In genomic region chr1:223133824-223134435, GRCh38 we compare ENCODE assay signal across 8 cellular contexts. TPM values are rescaled to one million over a fixed set of nuclear protein-coding genes. Genes with fewer than 3 reads are reported as not detected.
DNase-seq lines count a peak whose midpoint lies in the region; ATAC-seq and TF ChIP-seq lines count a peak whose summit lies in the region.

No MANE protein-coding gene starts in this region.

- intact Hi-C loops in IMR-90 (cut with micrococcal nuclease), result loop anchor here (1.0 to 2.0 kb wide), 2 partner anchors 111 to 550 kb away; no protein-coding TSS in a partner anchor
- intact Hi-C loops in PC-3 (cut with micrococcal nuclease), result loop anchor here (1.0 to 2.0 kb wide), 4 partner anchors 57 to 550 kb away; no protein-coding TSS in a partner anchor

- H3K9me3 ChIP-seq in IMR-90 (ENCODE audit: control insufficient read depth, insufficient read depth, low read length) (no peaks in the 10 kb centered on the region), PC-3 (ENCODE audit: low read length) (no peaks in the 10 kb centered on the region), esophagus (ENCODE audit: control insufficient read depth in 2 of 2, insufficient read depth in 1 of 2, low read depth in 1 of 2, low read length in 1 of 2) (no peaks in the 10 kb centered on the region), muscle layer of duodenum (ENCODE audit: control insufficient read depth in 1 of 2, low read length in 2 of 2) (no peaks in the 10 kb centered on the region)

- no peak overlapping the region for H2BK15ac ChIP-seq in IMR-90 (ENCODE audit: low read depth, low read length)

- H4K20me1 ChIP-seq in IMR-90 (ENCODE audit: insufficient read depth, low read length) (no peaks in the 10 kb centered on the region), PC-3 (ENCODE audit: low read length) (no peaks in the 10 kb centered on the region)

- H3K79me1 ChIP-seq in IMR-90 (ENCODE audit: low read depth in 1 of 2, low read length in 2 of 2), result no peaks in the 10 kb centered on the region

- no peak overlapping the region for H2AK5ac ChIP-seq in IMR-90 (ENCODE audit: low read depth, low read length)

- H3K9me2 ChIP-seq in PC-3 (replicated peaks; ENCODE audit: low read length), result no peaks in the 10 kb centered on the region

- H3K56ac ChIP-seq in IMR-90 (ENCODE audit: extremely low read depth, insufficient read depth, low read length), result no peak overlapping the region

- CTCF ChIA-PET in IMR-90 (lab: Yijun Ruan, JAX), result interaction anchor here (0.5 to 2.4 kb wide), 27 partner anchors 10 to 1058 kb away, joined by 3 to 35 read pairs (median 3); partner anchors contain the start of genes SUSD4 and TLR5
- CTCF ChIA-PET in PC-3 (lab: Charles Lee), result interaction anchor here (0.5 to 1.6 kb wide), 25 partner anchors 9 to 550 kb away, joined by 3 to 38 read pairs (median 4); partner anchors contain the start of genes CAPN8, FAM177B, SUSD4 and TLR5

- H4K8ac ChIP-seq in IMR-90 (ENCODE audit: low read depth in 2 of 2, low read length in 2 of 2), result no peak overlapping the region

- H3K4me3 ChIP-seq in IMR-90 (ENCODE audit: insufficient read depth, low read depth, low read length) (peak overlapping the region; percentile 17; the same call in 1 of the 2 replicates), PC-3 (ENCODE audit: low read length) (peak overlapping the region; percentile 62), esophagus (ENCODE audit: low read depth in 1 of 2, low read length in 2 of 2) (peak overlapping the region in 1 of 2 donors; percentile 53), muscle layer of duodenum (ENCODE audit: low read depth in 1 of 2, low read length in 2 of 2) (peak overlapping the region; percentile 54 to 59)

- H2BK20ac ChIP-seq in IMR-90 (ENCODE audit: low read depth, low read length), result no peak overlapping the region

- no peak overlapping the region for H3K18ac ChIP-seq in IMR-90 (ENCODE audit: low read depth, low read length)

- peak; percentile 82 for TF ChIP-seq RAD21 in IMR-90 (IDR thresholded peaks at IDR 0.05; ENCODE audit: low read length)

- H4K91ac ChIP-seq in IMR-90 (ENCODE audit: insufficient read depth, low read depth, low read length), result no peak overlapping the region

- no peak overlapping the region for H3K23ac ChIP-seq in IMR-90 (ENCODE audit: low read depth, low read length)

- ATAC-seq in GM21528 (IDR thresholded peaks at IDR 0.05; ENCODE audit: low FRiP score, unreplicated experiment) (peak; percentile 86), IMR-90 (ENCODE audit: low read depth) (peak; percentile 97), PC-3 (peak; percentile 92)

- no peak for TF ChIP-seq POLR2A in IMR-90 (IDR thresholded peaks at IDR 0.05; ENCODE audit: low read depth, low read length)

- H3K36me3 ChIP-seq in IMR-90 (ENCODE audit: control insufficient read depth, insufficient read depth, low read length) (no peaks in the 10 kb centered on the region), PC-3 (ENCODE audit: low read depth, low read length) (no peaks in the 10 kb centered on the region), esophagus (ENCODE audit: control insufficient read depth in 2 of 2, insufficient read depth in 2 of 2, low read length in 1 of 2) (no peaks in the 10 kb centered on the region), muscle layer of duodenum (ENCODE audit: control insufficient read depth in 1 of 2, insufficient read depth in 2 of 2, low read length in 2 of 2) (no peaks in the 10 kb centered on the region)

- no peak overlapping the region for H4K5ac ChIP-seq in IMR-90 (ENCODE audit: low read depth, low read length)

- H3K27ac ChIP-seq in IMR-90 (ENCODE audit: insufficient read depth, low read length) (no peak overlapping the region), PC-3 (ENCODE audit: low read length) (peak overlapping the region; percentile 84), esophagus (ENCODE audit: low read depth in 2 of 2, low read length in 1 of 2) (peak overlapping the region; percentile 79 to 84), muscle layer of duodenum (ENCODE audit: low read length) (no peak overlapping the region)

- in situ Hi-C loops in IMR-90 (cut with MboI; ENCODE audit: low sequenced_read_pairs), result no loop called here

- no TSS peak for BruUV-seq in IMR-90 (replicated peaks; lab: Mats Ljungman, UMichigan)
- BruUV-seq in PC-3 (replicated peaks; lab: Mats Ljungman, UMichigan), result no TSS peak

- no peaks in the 10 kb centered on the region for H3K9me1 ChIP-seq in IMR-90 (ENCODE audit: insufficient read depth, low read length)

- no peak overlapping the region for H2BK5ac ChIP-seq in IMR-90 (ENCODE audit: low read depth, low read length, poor library complexity, severe bottlenecking)

- POLR2A ChIA-PET in IMR-90 (lab: Charles Lee; ENCODE audit: unreplicated experiment), result no interaction called here
- POLR2A ChIA-PET in PC-3 (lab: Charles Lee; ENCODE audit: unreplicated experiment), result interaction anchor here (0.6 to 0.7 kb wide), 2 partner anchors 111 to 1147 kb away, joined by 3 to 4 read pairs; no protein-coding TSS in a partner anchor

- dilution Hi-C loops in IMR-90 (cut with HindIII; ENCODE audit: low sequenced_read_pairs, unreplicated experiment), result no loop called here

- H3K4me2 ChIP-seq in IMR-90 (ENCODE audit: low read depth, low read length) (peak overlapping the region; percentile 70), PC-3 (ENCODE audit: low read length) (peak overlapping the region; percentile 90)

- no peaks in the 10 kb centered on the region for H3K79me2 ChIP-seq in PC-3 (ENCODE audit: low read length)

- H3K9ac ChIP-seq in IMR-90 (ENCODE audit: low read depth, low read length), result no peak overlapping the region
- peak overlapping the region; percentile 64 for H3K9ac ChIP-seq in PC-3 (ENCODE audit: low read length)

- H3F3A ChIP-seq in PC-3 (ENCODE audit: low read length, unreplicated experiment), result no peaks in the 10 kb centered on the region

- TF ChIP-seq CTCF in IMR-90 (conservative IDR thresholded peaks at IDR 0.05; ENCODE audit: low read depth, low read length), result peak; percentile 93
- TF ChIP-seq CTCF in PC-3 (conservative IDR thresholded peaks at IDR 0.05; ENCODE audit: low read depth, low read length), result peak; percentile 96

- peak; percentile 88 for DNase-seq in COLO829 (ENCODE audit: low spot score)
- peak; percentile 78 for DNase-seq in IMR-90
- peak; percentile 94 for DNase-seq in PC-3
- peak; percentile 79 for DNase-seq in activated T-cell treated with anti-CD3 and anti-CD28 coated beads, Interleukin-2, amount 50 U/mL, for 1 hour
- peak; percentile 86 for DNase-seq in stimulated activated CD8-positive, alpha-beta memory T cell treated with anti-CD3 and anti-CD28 coated beads, Interleukin-4, amount 100 ng/mL, for 48 hours

- H3K27me3 ChIP-seq in IMR-90 (ENCODE audit: control insufficient read depth, insufficient read depth, low read length) (peaks cover 36% of the 10 kb centered on the region), PC-3 (ENCODE audit: low read length) (no peaks in the 10 kb centered on the region), esophagus (ENCODE audit: control insufficient read depth in 1 of 2, insufficient read depth in 2 of 2, low read length in 2 of 2) (no peaks in the 10 kb centered on the region), muscle layer of duodenum (ENCODE audit: low read depth, low read length) (no peaks in the 10 kb centered on the region)

- WGBS in IMR-90 (ENCODE audit: extremely low coverage in 2 of 2, insufficient read length in 1 of 2), 2 experiments, result 2% methylated on average over 9 of the region's 23 CpGs; no CpG with 5 or more reads in 1 of the 2 experiments
- WGBS in esophagus, 2 donors, result 3% methylated on average over 23 of the region's 23 CpGs

- H2AK9ac ChIP-seq in IMR-90 (replicated peaks; ENCODE audit: low read depth, low read length, poor library complexity), result no peak overlapping the region

- no peak overlapping the region for H3K4ac ChIP-seq in IMR-90 (ENCODE audit: low read depth, low read length)

- H2AFZ ChIP-seq in IMR-90 (replicated peaks; ENCODE audit: low read length, poor library complexity) (peak overlapping the region; percentile 75), PC-3 (ENCODE audit: low read length) (peak overlapping the region; percentile 81)

- no peak overlapping the region for H3K14ac ChIP-seq in IMR-90 (replicated peaks; ENCODE audit: low read depth, low read length)

- H2BK120ac ChIP-seq in IMR-90 (ENCODE audit: low read depth, low read length), result no peak overlapping the region

- H3K4me1 ChIP-seq in IMR-90 (ENCODE audit: control insufficient read depth, insufficient read depth, low read length) (no peaks in the 10 kb centered on the region; the same call in 1 of the 2 replicates), PC-3 (ENCODE audit: insufficient read depth, low read length) (peaks cover 33% of the 10 kb centered on the region), esophagus (ENCODE audit: control insufficient read depth in 2 of 2, insufficient read depth in 2 of 2, low read length in 1 of 2) (peaks cover 4 to 24% of the 10 kb centered on the region in 2 donors), muscle layer of duodenum (ENCODE audit: control insufficient read depth in 1 of 2, insufficient read depth in 2 of 2, low read length in 2 of 2) (peaks cover 12 to 35% of the 10 kb centered on the region in 2 donors)

TF ChIP-seq in IMR-90, 13 proteins besides CTCF, POLR2A, EP300 and RAD21:
- no peak for TF ChIP-seq MXI1 (IDR thresholded peaks at IDR 0.05; ENCODE audit: borderline replicate concordance, low read depth, low read length)
- no peak for TF ChIP-seq BHLHE40 (IDR thresholded peaks at IDR 0.05; ENCODE audit: low read depth, low read length)
- TF ChIP-seq CEBPB (IDR thresholded peaks at IDR 0.05; ENCODE audit: low read depth, low read length), result peak; percentile 26; the same call in 1 of the 2 replicates
- no peak for TF ChIP-seq USF2 (IDR thresholded peaks at IDR 0.05; ENCODE audit: low read depth, low read length)
- TF ChIP-seq SMC3 (IDR thresholded peaks at IDR 0.05; ENCODE audit: low read depth, low read length), result peak; percentile 93
- no peak for TF ChIP-seq CHD1 (IDR thresholded peaks at IDR 0.05; ENCODE audit: low read depth, low read length)
- no peak for TF ChIP-seq RFX5 (IDR thresholded peaks at IDR 0.05; ENCODE audit: low read depth, low read length)
- peak; percentile 82; the same call in 1 of the 2 replicates for TF ChIP-seq MAZ (IDR thresholded peaks at IDR 0.05; ENCODE audit: borderline replicate concordance, low read depth, low read length)

RNA-seq across cellular contexts. Expression of gene TLR5, which starts 9.1 kb away (rescaled TPM):
- total RNA-seq in IMR-90 (2012; rRNA removed) (under 0.01 and 0.18 TPM in 2 replicates), PC-3 (2014; rRNA removed) (0.46 and 1.2 TPM in 2 replicates)
- polyA plus RNA-seq in IMR-90 (2012; rRNA removed) (0.09 and 0.13 TPM in 2 replicates), esophagus (1 to 10 TPM; 3.5 to 4.7 TPM)
- 0.03 and 0.18 TPM in 2 replicates for polyA plus RNA-seq in IMR-90 (2012; cell fraction: cytosol; rRNA removed)
- polyA plus RNA-seq in IMR-90 (2012; cell fraction: nucleus; rRNA removed; ENCODE audit: low replicate concordance), result 0.04 and 0.16 TPM in 2 replicates

Comparison
In these comparisons a context has a peak if more than half of its experiments do, and no peak if none do; other contexts are left out.
1. H3K27ac ChIP-seq: peak in PC-3 (single experiment) and esophagus (2 of 2); none in IMR-90 (single experiment) and muscle layer of duodenum (single experiment).
2. Peak in every context shown above with its lines, with median percentiles within 50 percentile points of each other: DNase-seq and ATAC-seq.